Comparison of ENCODE assay signal across 8 cellular contexts in genomic region chr2:229133155-229133772, GRCh38.
DNase-seq lines count a peak whose midpoint lies in the region; ATAC-seq and TF ChIP-seq lines count a peak whose summit lies in the region.

No MANE protein-coding gene starts in this region.

- H3K4me3 ChIP-seq in astrocyte of the cerebellum (ENCODE audit: low read depth, low read length) (no peak overlapping the region), lower leg skin (ENCODE audit: low read depth, poor library complexity, severe bottlenecking) (no peak overlapping the region)

- TF ChIP-seq POLR2A in lower leg skin (IDR thresholded peaks at IDR 0.05): no peak

- in situ Hi-C loops in astrocyte of the cerebellum (cut with HindIII; ENCODE audit: low sequenced_read_pairs): no loop called here

- peak; percentile 49 for ATAC-seq in left colon
- ATAC-seq in HG03521 (IDR thresholded peaks at IDR 0.05; ENCODE audit: unreplicated experiment): no peak
- no peak for ATAC-seq in HG03378 (IDR thresholded peaks at IDR 0.05; ENCODE audit: unreplicated experiment)
- ATAC-seq in GM18498 (IDR thresholded peaks at IDR 0.05; ENCODE audit: unreplicated experiment): no peak

- TF ChIP-seq CTCF in astrocyte of the cerebellum (IDR thresholded peaks at IDR 0.05; ENCODE audit: low read depth, low read length, missing control alignments) (peak; percentile 56), lower leg skin (IDR thresholded peaks at IDR 0.05) (no peak)

- peak; percentile 52 for DNase-seq in EH (ENCODE audit: low read depth)
- peak; percentile 13 for DNase-seq in NCI-H1417 treated with DMSO at 0.1 percent for 48 hours (lab: John Stamatoyannopoulos, UW)
- peak; percentile 36 for DNase-seq in astrocyte of the cerebellum (ENCODE audit: low read depth)
- DNase-seq in left colon: no peak
- no peak for DNase-seq in lower leg skin (ENCODE audit: low spot score in 2 of 2)

- WGBS in lower leg skin, 2 donors: 45 to 49% methylated on average over 5 of the region's 5 CpGs

- intact Hi-C loops in left colon (cut with DNase I, micrococcal nuclease) (loop anchor here in 1 of 2 donors (5.0 kb wide), 1 partner anchor 139 kb away; the partner anchor contains the start of gene PID1), lower leg skin (cut with DNase I; ENCODE audit: low total_unique reads) (loop anchor here (10.0 kb wide), 1 partner anchor 462 kb away; no protein-coding TSS in a partner anchor)

Comparison
In these comparisons a context has a peak if more than half of its experiments do, and no peak if none do; other contexts are left out.
1. DNase-seq: peak in EH (single experiment), NCI-H1417 treated with DMSO at 0.1 percent for 48 hours (single experiment) and astrocyte of the cerebellum (single experiment); none in left colon (0 of 2) and lower leg skin (0 of 2).